Comparison of ENCODE assay signal across 8 cellular contexts in the genomic region with DNA sequence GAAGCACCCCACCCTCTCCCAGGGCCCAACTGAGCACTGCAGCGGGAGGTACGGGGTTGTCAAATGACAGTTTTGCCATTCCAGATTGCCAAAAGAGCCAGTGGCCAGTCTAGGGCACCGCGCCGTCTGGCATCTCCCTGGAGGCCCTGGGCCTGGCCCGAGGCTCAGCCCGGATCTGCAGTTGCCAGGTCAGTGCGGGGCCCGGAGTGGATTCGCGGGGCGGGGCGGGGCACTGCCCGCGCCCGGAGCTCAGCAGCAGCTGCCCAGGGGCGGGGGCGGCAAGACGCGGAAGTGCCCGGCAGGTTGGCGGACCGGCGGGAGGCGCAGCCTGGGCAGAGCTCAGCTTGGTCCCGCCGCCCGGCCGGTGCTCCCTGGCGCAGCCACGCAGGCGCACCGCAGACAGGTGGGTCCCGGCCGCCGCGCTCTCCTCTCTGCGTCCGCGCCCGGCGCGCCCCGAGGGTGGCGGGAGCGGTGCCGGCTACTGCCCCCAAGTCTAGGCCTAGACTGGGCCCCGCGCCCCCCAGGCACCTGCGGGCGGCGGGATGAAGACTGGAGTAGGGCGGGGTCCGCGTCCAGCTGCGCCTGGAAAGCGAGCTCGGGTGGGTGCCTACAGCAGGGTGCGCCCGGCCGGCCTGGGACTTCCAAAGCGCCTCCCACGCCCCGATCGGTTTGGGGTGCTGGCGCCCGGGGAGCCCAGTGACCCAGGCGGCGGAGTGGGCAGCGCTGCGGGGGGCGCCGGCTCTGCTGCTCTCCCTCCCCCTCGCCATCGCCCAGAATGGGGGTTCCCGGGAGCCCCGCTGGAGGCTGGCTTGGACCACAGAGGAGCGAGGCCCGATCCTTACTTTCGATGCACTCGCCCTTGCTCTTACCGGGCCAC. TPM values are rescaled to one million over a fixed set of nuclear protein-coding genes. Genes with fewer than 3 reads are reported as not detected.
A peak's percentile ranks its signal among the peaks of the same experiment; 100 is the strongest.
DNase-seq lines count a peak whose midpoint lies in the region; ATAC-seq and TF ChIP-seq lines count a peak whose summit lies in the region.

IRF5 (plus strand) TSS at position 281 of the 877 bp plus-strand sequence. CDS start 4,155 bp downstream, outside the sequence.

- H3K27me3 ChIP-seq in foreskin keratinocyte (peaks cover 53% of the 10 kb centered on the region), neuron (ENCODE audit: insufficient read depth, low read length) (peaks cover 64% of the 10 kb centered on the region)

- peak within 1 kb of the TSS; percentile 48 for H2AFZ ChIP-seq in neuron (ENCODE audit: low read depth, low read length)

- DNase-seq in NCI-H2227 (lab: John Stamatoyannopoulos, UW; ENCODE audit: unreplicated experiment): peak; percentile 67
- DNase-seq in NCI-H2227 treated with DMSO at 0.1 percent for 48 hours (lab: John Stamatoyannopoulos, UW): no peak
- peak; percentile 43 for DNase-seq in HPDE6-E6E7 (ENCODE audit: extremely low spot score)
- no peak for DNase-seq in foreskin keratinocyte

- no peak for TF ChIP-seq CTCF in WI38 (IDR thresholded peaks at IDR 0.05; ENCODE audit: low read depth, low read length)
- TF ChIP-seq CTCF in foreskin keratinocyte (conservative IDR thresholded peaks at IDR 0.05): no peak

- H3K4me3 ChIP-seq in WI38 (ENCODE audit: low read depth, low read length) (peak within 1 kb of the TSS; percentile 39), neuron (ENCODE audit: low read length) (peak within 1 kb of the TSS; percentile 29)

- ATAC-seq in foreskin keratinocyte: peak; percentile 53
- ATAC-seq in HG02885 (IDR thresholded peaks at IDR 0.05; ENCODE audit: poor library complexity, unreplicated experiment): no peak
- ATAC-seq in HG03095 (IDR thresholded peaks at IDR 0.05; ENCODE audit: unreplicated experiment): no peak

- no peak within 1 kb of the TSS for H3K27ac ChIP-seq in foreskin keratinocyte

- no peaks in the 10 kb centered on the region for H3K36me3 ChIP-seq in neuron (ENCODE audit: insufficient read depth, low read length)

- H3K4me1 ChIP-seq in foreskin keratinocyte (no peaks in the 10 kb centered on the region), neuron (ENCODE audit: insufficient read depth, low read length) (peaks cover 7% of the 10 kb centered on the region)

- H3K9me3 ChIP-seq in neuron (ENCODE audit: low read length): peaks cover 2% of the 10 kb centered on the region

RNA-seq across cellular contexts. Expression of gene IRF5, which starts in this region (rescaled TPM):
- total RNA-seq in foreskin keratinocyte: 0.81 and 1.1 TPM in 2 replicates
- 0.71 and 0.74 TPM in 2 replicates for polyA plus RNA-seq in foreskin keratinocyte

Comparison
In these comparisons a context has a peak if more than half of its experiments do, and no peak if none do; other contexts are left out.
1. DNase-seq: peak in NCI-H2227 (single experiment) and HPDE6-E6E7 (single experiment); none in NCI-H2227 treated with DMSO at 0.1 percent for 48 hours (single experiment) and foreskin keratinocyte (0 of 2).